In the genomic region with DNA sequence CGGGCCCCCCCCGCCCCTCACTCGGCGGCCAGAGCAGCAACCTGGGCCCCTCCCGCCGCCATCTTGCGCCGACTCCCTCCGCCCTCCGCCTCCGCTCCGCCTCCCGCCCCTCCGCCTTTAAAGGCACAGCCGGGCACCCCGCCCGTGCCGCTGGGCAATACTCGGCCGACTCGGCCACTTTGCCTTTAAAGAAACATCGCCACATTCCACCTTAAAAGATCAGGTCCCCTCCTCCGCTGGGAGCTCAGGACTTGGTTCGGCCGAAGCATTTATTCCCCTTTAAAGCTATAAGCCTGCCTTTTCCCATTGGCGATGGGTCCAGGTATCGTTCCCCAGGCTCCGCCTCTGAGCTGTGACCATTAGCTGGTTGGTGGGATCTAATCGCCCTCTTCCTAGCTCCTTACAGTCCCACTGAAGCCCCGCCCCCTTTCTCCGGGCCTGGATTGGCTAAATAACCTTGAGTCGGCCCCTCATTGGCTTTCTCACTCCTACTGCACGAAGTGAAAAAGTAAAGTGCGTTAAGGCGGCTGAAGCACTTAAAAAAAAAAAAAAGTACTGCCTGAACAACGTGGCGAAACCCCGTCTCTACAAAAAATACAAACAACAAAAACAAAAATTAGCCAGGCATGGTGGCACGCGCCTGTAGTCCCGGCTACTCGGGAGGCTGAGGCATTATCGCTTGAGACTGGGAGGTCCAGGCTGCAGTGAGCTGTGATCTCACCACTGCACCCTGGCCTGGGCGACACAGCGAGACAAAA, we compare ENCODE assay signal across 1 cellular context.
TF ChIP-seq lines count a peak whose summit lies in the region.

TSS of gene ZBTB22 (minus strand) at position 77 of the 758 bp plus-strand sequence. CDS start 828 bp downstream, outside the sequence.

TF ChIP-seq in HEK293, 187 proteins besides CTCF, POLR2A, EP300 and RAD21 (continued from another document and continues in another):
- TF ChIP-seq ZFHX2 (tag by site-specific recombination; conservative IDR thresholded peaks at IDR 0.05) (peak; percentile 83), EGR2 (tag by site-specific recombination; IDR thresholded peaks at IDR 0.05; ENCODE audit: low read depth) (peak; percentile 69), ZNF19 (tag by site-specific recombination; IDR thresholded peaks at IDR 0.05; ENCODE audit: low read depth) (no peak), GLI4 (tag by site-specific recombination; IDR thresholded peaks at IDR 0.05) (no peak), ZNF350 (tag by site-specific recombination; IDR thresholded peaks at IDR 0.05) (no peak), ZNF211 (tag by site-specific recombination; IDR thresholded peaks at IDR 0.05; ENCODE audit: low read depth) (no peak), ZFP3 (tag by site-specific recombination; IDR thresholded peaks at IDR 0.05; ENCODE audit: low read depth) (no peak), ZNF292 (tag by site-specific recombination; IDR thresholded peaks at IDR 0.05; ENCODE audit: borderline replicate concordance, low read depth) (no peak), ZNF776 (tag by site-specific recombination; IDR thresholded peaks at IDR 0.05; ENCODE audit: borderline replicate concordance) (no peak), ZNF26 (tag by site-specific recombination; IDR thresholded peaks at IDR 0.05) (no peak), ZXDB (tag by site-specific recombination; IDR thresholded peaks at IDR 0.05) (peak; percentile 71), ZNF140 (tag by site-specific recombination; IDR thresholded peaks at IDR 0.05) (no peak), ZNF561 (tag by site-specific recombination; IDR thresholded peaks at IDR 0.05; ENCODE audit: borderline replicate concordance) (peak; percentile 73), SETDB1 (IDR thresholded peaks at IDR 0.05; ENCODE audit: insufficient read length, low read length) (no peak), ZNF514 (tag by site-specific recombination; IDR thresholded peaks at IDR 0.05) (no peak), IKZF3 (tag by site-specific recombination; IDR thresholded peaks at IDR 0.05) (peak; percentile 67), ZNF37A (tag by site-specific recombination; IDR thresholded peaks at IDR 0.05) (no peak), ZNF610 (tag by site-specific recombination; IDR thresholded peaks at IDR 0.05; ENCODE audit: borderline replicate concordance) (no peak), ZNF335 (tag by site-specific recombination; conservative IDR thresholded peaks at IDR 0.05) (peak; percentile 97), ZNF837 (tag by site-specific recombination; IDR thresholded peaks at IDR 0.05) (no peak), ZNF785 (tag by site-specific recombination; IDR thresholded peaks at IDR 0.05) (no peak), ZNF239 (tag by site-specific recombination; IDR thresholded peaks at IDR 0.05) (no peak), ZNF544 (tag by site-specific recombination; IDR thresholded peaks at IDR 0.05) (no peak), ZNF549 (tag by site-specific recombination; IDR thresholded peaks at IDR 0.05) (no peak), ZNF654 (tag by site-specific recombination; IDR thresholded peaks at IDR 0.05; ENCODE audit: low read depth) (no peak), ZNF416 (tag by site-specific recombination; IDR thresholded peaks at IDR 0.05) (no peak), SP2 (tag by site-specific recombination; IDR thresholded peaks at IDR 0.05) (peak; percentile 91), RBAK (tag by site-specific recombination; IDR thresholded peaks at IDR 0.05) (no peak), ZNF768 (tag by site-specific recombination; IDR thresholded peaks at IDR 0.05) (no peak), ZNF639 (tag by site-specific recombination; IDR thresholded peaks at IDR 0.05) (peak; percentile 50), PRDM10 (tag by site-specific recombination; IDR thresholded peaks at IDR 0.05) (peak; percentile 95), SCRT2 (tag by site-specific recombination; IDR thresholded peaks at IDR 0.05) (no peak), HOXC10 (CRISPR knock-in tag; IDR thresholded peaks at IDR 0.05) (no peak), ZNF24 (tag by site-specific recombination; IDR thresholded peaks at IDR 0.05) (no peak), ZNF510 (tag by site-specific recombination; IDR thresholded peaks at IDR 0.05; ENCODE audit: insufficient replicate concordance) (no peak), WT1 (tag by site-specific recombination; IDR thresholded peaks at IDR 0.05) (no peak; the same call in 1 of the 2 replicates), ZBTB48 (tag by site-specific recombination; IDR thresholded peaks at IDR 0.05) (no peak), ZNF157 (tag by site-specific recombination; IDR thresholded peaks at IDR 0.05) (no peak), SCRT1 (tag by site-specific recombination; IDR thresholded peaks at IDR 0.05; ENCODE audit: borderline replicate concordance) (no peak), ZNF76 (tag by site-specific recombination; IDR thresholded peaks at IDR 0.05; ENCODE audit: borderline replicate concordance, low read depth) (0 out of 2 replicates have a peak, but pooled peaks have one; percentile 6), KLF10 (tag by site-specific recombination; IDR thresholded peaks at IDR 0.05) (peak; percentile 78), ZNF596 (tag by site-specific recombination; IDR thresholded peaks at IDR 0.05) (no peak), ZNF266 (tag by site-specific recombination; IDR thresholded peaks at IDR 0.05; ENCODE audit: low read depth) (no peak), ZNF112 (tag by site-specific recombination; IDR thresholded peaks at IDR 0.05) (no peak)
- TF ChIP-seq, protein P1, sequence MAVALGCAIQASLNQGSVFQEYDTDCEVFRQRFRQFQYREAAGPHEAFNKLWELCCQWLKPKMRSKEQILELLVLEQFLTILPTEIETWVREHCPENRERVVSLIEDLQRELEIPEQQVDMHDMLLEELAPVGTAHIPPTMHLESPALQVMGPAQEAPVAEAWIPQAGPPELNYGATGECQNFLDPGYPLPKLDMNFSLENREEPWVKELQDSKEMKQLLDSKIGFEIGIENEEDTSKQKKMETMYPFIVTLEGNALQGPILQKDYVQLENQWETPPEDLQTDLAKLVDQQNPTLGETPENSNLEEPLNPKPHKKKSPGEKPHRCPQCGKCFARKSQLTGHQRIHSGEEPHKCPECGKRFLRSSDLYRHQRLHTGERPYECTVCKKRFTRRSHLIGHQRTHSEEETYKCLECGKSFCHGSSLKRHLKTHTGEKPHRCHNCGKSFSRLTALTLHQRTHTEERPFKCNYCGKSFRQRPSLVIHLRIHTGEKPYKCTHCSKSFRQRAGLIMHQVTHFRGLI (tag by site-specific recombination; IDR thresholded peaks at IDR 0.05), result no peak
- TF ChIP-seq, protein P2, sequence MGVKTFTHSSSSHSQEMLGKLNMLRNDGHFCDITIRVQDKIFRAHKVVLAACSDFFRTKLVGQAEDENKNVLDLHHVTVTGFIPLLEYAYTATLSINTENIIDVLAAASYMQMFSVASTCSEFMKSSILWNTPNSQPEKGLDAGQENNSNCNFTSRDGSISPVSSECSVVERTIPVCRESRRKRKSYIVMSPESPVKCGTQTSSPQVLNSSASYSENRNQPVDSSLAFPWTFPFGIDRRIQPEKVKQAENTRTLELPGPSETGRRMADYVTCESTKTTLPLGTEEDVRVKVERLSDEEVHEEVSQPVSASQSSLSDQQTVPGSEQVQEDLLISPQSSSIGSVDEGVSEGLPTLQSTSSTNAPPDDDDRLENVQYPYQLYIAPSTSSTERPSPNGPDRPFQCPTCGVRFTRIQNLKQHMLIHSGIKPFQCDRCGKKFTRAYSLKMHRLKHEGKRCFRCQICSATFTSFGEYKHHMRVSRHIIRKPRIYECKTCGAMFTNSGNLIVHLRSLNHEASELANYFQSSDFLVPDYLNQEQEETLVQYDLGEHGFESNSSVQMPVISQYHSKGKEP (tag by site-specific recombination; IDR thresholded peaks at IDR 0.05), result no peak
- TF ChIP-seq, protein P3, sequence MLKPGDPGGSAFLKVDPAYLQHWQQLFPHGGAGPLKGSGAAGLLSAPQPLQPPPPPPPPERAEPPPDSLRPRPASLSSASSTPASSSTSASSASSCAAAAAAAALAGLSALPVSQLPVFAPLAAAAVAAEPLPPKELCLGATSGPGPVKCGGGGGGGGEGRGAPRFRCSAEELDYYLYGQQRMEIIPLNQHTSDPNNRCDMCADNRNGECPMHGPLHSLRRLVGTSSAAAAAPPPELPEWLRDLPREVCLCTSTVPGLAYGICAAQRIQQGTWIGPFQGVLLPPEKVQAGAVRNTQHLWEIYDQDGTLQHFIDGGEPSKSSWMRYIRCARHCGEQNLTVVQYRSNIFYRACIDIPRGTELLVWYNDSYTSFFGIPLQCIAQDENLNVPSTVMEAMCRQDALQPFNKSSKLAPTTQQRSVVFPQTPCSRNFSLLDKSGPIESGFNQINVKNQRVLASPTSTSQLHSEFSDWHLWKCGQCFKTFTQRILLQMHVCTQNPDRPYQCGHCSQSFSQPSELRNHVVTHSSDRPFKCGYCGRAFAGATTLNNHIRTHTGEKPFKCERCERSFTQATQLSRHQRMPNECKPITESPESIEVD (tag by site-specific recombination; IDR thresholded peaks at IDR 0.05), result 0 out of 2 replicates have a peak, but pooled peaks have one; percentile 15
- TF ChIP-seq, protein P4, sequence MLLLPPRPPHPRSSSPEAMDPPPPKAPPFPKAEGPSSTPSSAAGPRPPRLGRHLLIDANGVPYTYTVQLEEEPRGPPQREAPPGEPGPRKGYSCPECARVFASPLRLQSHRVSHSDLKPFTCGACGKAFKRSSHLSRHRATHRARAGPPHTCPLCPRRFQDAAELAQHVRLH (tag by site-specific recombination; IDR thresholded peaks at IDR 0.05), result no peak
- TF ChIP-seq, protein P5, sequence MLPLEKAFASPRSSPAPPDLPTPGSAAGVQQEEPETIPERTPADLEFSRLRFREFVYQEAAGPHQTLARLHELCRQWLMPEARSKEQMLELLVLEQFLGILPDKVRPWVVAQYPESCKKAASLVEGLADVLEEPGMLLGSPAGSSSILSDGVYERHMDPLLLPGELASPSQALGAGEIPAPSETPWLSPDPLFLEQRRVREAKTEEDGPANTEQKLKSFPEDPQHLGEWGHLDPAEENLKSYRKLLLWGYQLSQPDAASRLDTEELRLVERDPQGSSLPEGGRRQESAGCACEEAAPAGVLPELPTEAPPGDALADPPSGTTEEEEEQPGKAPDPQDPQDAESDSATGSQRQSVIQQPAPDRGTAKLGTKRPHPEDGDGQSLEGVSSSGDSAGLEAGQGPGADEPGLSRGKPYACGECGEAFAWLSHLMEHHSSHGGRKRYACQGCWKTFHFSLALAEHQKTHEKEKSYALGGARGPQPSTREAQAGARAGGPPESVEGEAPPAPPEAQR (tag by site-specific recombination; IDR thresholded peaks at IDR 0.05), result no peak
- TF ChIP-seq, protein P6, sequence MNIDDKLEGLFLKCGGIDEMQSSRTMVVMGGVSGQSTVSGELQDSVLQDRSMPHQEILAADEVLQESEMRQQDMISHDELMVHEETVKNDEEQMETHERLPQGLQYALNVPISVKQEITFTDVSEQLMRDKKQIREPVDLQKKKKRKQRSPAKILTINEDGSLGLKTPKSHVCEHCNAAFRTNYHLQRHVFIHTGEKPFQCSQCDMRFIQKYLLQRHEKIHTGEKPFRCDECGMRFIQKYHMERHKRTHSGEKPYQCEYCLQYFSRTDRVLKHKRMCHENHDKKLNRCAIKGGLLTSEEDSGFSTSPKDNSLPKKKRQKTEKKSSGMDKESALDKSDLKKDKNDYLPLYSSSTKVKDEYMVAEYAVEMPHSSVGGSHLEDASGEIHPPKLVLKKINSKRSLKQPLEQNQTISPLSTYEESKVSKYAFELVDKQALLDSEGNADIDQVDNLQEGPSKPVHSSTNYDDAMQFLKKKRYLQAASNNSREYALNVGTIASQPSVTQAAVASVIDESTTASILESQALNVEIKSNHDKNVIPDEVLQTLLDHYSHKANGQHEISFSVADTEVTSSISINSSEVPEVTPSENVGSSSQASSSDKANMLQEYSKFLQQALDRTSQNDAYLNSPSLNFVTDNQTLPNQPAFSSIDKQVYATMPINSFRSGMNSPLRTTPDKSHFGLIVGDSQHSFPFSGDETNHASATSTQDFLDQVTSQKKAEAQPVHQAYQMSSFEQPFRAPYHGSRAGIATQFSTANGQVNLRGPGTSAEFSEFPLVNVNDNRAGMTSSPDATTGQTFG (tag by site-specific recombination; IDR thresholded peaks at IDR 0.05; ENCODE audit: borderline replicate concordance), result no peak
